In the genomic region with DNA sequence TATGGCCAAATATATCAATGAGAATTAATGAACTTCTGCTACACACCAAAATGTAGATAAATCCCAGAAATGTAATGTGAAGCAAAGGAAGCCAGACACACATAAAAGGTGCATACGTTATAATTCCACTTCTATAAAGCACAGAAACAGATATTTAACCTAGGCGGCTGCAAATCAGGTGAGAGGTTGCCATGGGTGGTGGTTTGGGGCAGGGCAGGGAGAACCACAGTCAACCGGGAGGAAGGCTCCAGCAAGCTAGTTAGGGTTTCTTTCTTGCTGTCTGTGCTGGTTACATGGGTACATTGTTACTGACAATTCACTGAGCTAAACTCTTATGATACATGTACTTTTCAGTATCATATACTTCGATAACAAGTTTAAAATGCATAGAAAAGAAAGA, we compare ENCODE assay signal across 5 cellular contexts.
"Had no signal": no experiment of that assay in that cellular context is flagged by ENCODE, and none has a peak within 500 bp of the region (broad histone marks: within the 10 kb centered on the region; RNA-seq: fewer than 3 reads in every experiment).

No MANE protein-coding gene starts in this region.

- H3K27ac ChIP-seq: HL-60 had no signal

- DNase-seq: IMR-90, KBM-7, KG1 had no signal

- ATAC-seq: K562 had no signal

- H3K4me3 ChIP-seq: K562 had no signal
